ENCODE assay signal across 23 cellular contexts in genomic region chr16:51701025-51701424, GRCh38.
A peak's percentile ranks its signal among the peaks of the same experiment; 100 is the strongest.
DNase-seq lines count a peak whose midpoint lies in the region; ATAC-seq and TF ChIP-seq lines count a peak whose summit lies in the region.
"Had no signal": no experiment of that assay in that cellular context is flagged by ENCODE, and none has a peak within 500 bp of the region (broad histone marks: within the 10 kb centered on the region; RNA-seq: fewer than 3 reads in every experiment).

No MANE protein-coding gene starts in this region.

- WGBS in mammary epithelial cell (ENCODE audit: low coverage, missing lambda C conversion rate) = 26% methylated on average over 1 of the region's 1 CpG
- no CpG with 5 or more reads among the region's 1 CpG for WGBS in trophoblast cell (ENCODE audit: extremely low coverage, insufficient coverage, insufficient read length)
- 92 to 100% methylated on average over 1 of the region's 1 CpG for WGBS in gastroesophageal sphincter (ENCODE audit: low coverage in 1 of 2), 2 donors

- H4K8ac ChIP-seq in trophoblast cell (ENCODE audit: low read depth, low read length) = no peak overlapping the region

- TF ChIP-seq EP300 in gastroesophageal sphincter (IDR thresholded peaks at IDR 0.05) = no peak

- no peak overlapping the region for H4K12ac ChIP-seq in trophoblast cell (ENCODE audit: low read depth, low read length)

- POLR2A ChIA-PET in RWPE1 (lab: Yijun Ruan, JAX; ENCODE audit: low non-redundant PET) = interaction anchor here (0.5 kb wide), 1 partner anchor 549 kb away, joined by 4 read pairs; no protein-coding TSS in a partner anchor

- H2BK5ac ChIP-seq in trophoblast cell (ENCODE audit: low read depth, low read length, poor library complexity) = no peak overlapping the region

- H3K23ac ChIP-seq in trophoblast cell (ENCODE audit: low read length) = no peak overlapping the region

- in situ Hi-C loops in mammary epithelial cell (cut with MboI; ENCODE audit: low sequenced_read_pairs in 2 of 2) = no loop called here

- H3K18ac ChIP-seq in trophoblast cell (ENCODE audit: low read length) = no peak overlapping the region

- intact Hi-C loops in mammary epithelial cell (cut with micrococcal nuclease) = no loop called here

- H4K91ac ChIP-seq in trophoblast cell (ENCODE audit: low read depth, low read length) = no peak overlapping the region

- DNase-seq in ELR (ENCODE audit: low read depth) = peak; percentile 2
- DNase-seq in RWPE1 (ENCODE audit: low spot score) = peak; percentile 36
- DNase-seq in mammary epithelial cell = peak; percentile 36
- no peak for DNase-seq in trophoblast cell
- no peak for DNase-seq in retina
- DNase-seq in NCI-H2227 treated with DMSO at 0.1 percent for 48 hours (lab: John Stamatoyannopoulos, UW) = no peak
- DNase-seq: 8988T; ACHN; AML-193; BE2C; CD4-positive, alpha-beta T cell; CD8-positive, alpha-beta memory T cell; DMS 273 treated with DMSO at 0.1 percent for 48 hours; DMS79; EL; GF-D8; GOT3; HFFc6 had no signal

- no peak overlapping the region for H3K4ac ChIP-seq in trophoblast cell (ENCODE audit: low read depth, low read length)

- peak; percentile 47 for ATAC-seq in esophagus mucosa
- ATAC-seq in gastroesophageal sphincter = no peak
- ATAC-seq: A549 had no signal

- H3K4me1 ChIP-seq in mammary epithelial cell (ENCODE audit: insufficient read depth, low read length) (no peaks in the 10 kb centered on the region), trophoblast cell (ENCODE audit: control insufficient read depth in 1 of 2, insufficient read depth in 2 of 2, low read length in 2 of 2) (no peaks in the 10 kb centered on the region), gastroesophageal sphincter (no peaks in the 10 kb centered on the region)
- H3K4me1 ChIP-seq: BE2C; BLaER1 treated with 17β-estradiol and CSF1 and Interleukin-3, amounts not matched to agents 10 nM and 100 nM; HAP-1 had no signal

- H3K27me3 ChIP-seq in mammary epithelial cell (ENCODE audit: insufficient read depth, low read length) (no peaks in the 10 kb centered on the region), trophoblast cell (ENCODE audit: insufficient read depth, low read length) (no peaks in the 10 kb centered on the region), gastroesophageal sphincter (no peaks in the 10 kb centered on the region)
- H3K27me3 ChIP-seq: BE2C; BLaER1 treated with 17β-estradiol and CSF1 and Interleukin-3, amounts not matched to agents 10 nM and 100 nM had no signal

- CTCF ChIA-PET in RWPE1 (lab: Yijun Ruan, JAX) (interaction anchor here (0.5 to 0.6 kb wide), 2 partner anchors 29 to 552 kb away, joined by 3 to 4 read pairs; no protein-coding TSS in a partner anchor), mammary epithelial cell (lab: Charles Lee; ENCODE audit: low non-redundant PET) (no interaction called here)

- H3K9me3 ChIP-seq in mammary epithelial cell (replicated peaks; ENCODE audit: insufficient read depth, low read length) (no peaks in the 10 kb centered on the region), trophoblast cell (ENCODE audit: insufficient read depth, low read depth, low read length) (no peaks in the 10 kb centered on the region), gastroesophageal sphincter (peaks cover 0 to 6% (median 0%) of the 10 kb centered on the region in 3 donors)
- H3K9me3 ChIP-seq: BE2C, HAP-1 had no signal

- H3K4me2 ChIP-seq in mammary epithelial cell (ENCODE audit: insufficient read depth, low read depth, low read length) (no peak overlapping the region), trophoblast cell (ENCODE audit: low read length) (no peak overlapping the region)
- H3K4me2 ChIP-seq: A549; BLaER1 treated with 17β-estradiol and CSF1 and Interleukin-3, amounts not matched to agents 10 nM and 100 nM had no signal

- H3K14ac ChIP-seq in trophoblast cell (ENCODE audit: low read length) = no peak overlapping the region

- dilution Hi-C loops in mammary epithelial cell (cut with HindIII; ENCODE audit: low sequenced_read_pairs) = no loop called here

- no peaks in the 10 kb centered on the region for H4K20me1 ChIP-seq in mammary epithelial cell (ENCODE audit: insufficient read depth, low read length)
- H4K20me1 ChIP-seq: BLaER1 treated with 17β-estradiol and CSF1 and Interleukin-3, amounts not matched to agents 10 nM and 100 nM had no signal

- no peak for TF ChIP-seq POLR2A in gastroesophageal sphincter (IDR thresholded peaks at IDR 0.05)

- H3K4me3 ChIP-seq in mammary epithelial cell (replicated peaks in 1 of 3; ENCODE audit: insufficient read depth in 1 of 3, low read depth in 2 of 3, low read length in 3 of 3) (no peak overlapping the region), trophoblast cell (ENCODE audit: low read depth, low read length) (no peak overlapping the region), gastroesophageal sphincter (no peak overlapping the region)
- H3K4me3 ChIP-seq: A549; BLaER1 treated with 17β-estradiol and CSF1 and Interleukin-3, amounts not matched to agents 10 nM and 100 nM; HAP-1 had no signal

- TF ChIP-seq CTCF in RWPE1 (conservative IDR thresholded peaks at IDR 0.05; ENCODE audit: low read depth) = no peak
- TF ChIP-seq CTCF in mammary epithelial cell (conservative IDR thresholded peaks at IDR 0.05 in 1 of 2, IDR thresholded peaks at IDR 0.05 in 1 of 2; ENCODE audit: extremely low read depth in 1 of 2, insufficient read depth in 1 of 2, low read depth in 1 of 2, low read length in 2 of 2) = no peak
- TF ChIP-seq CTCF in gastroesophageal sphincter (IDR thresholded peaks at IDR 0.05) = no peak

- H3K79me1 ChIP-seq in trophoblast cell (ENCODE audit: low read length) = no peaks in the 10 kb centered on the region

- no peak overlapping the region for H3K27ac ChIP-seq in RWPE1
- H3K27ac ChIP-seq in mammary epithelial cell (ENCODE audit: insufficient read depth, low read depth, low read length) = no peak overlapping the region
- H3K27ac ChIP-seq in trophoblast cell (ENCODE audit: low read depth, low read length) = no peak overlapping the region
- H3K27ac ChIP-seq in gastroesophageal sphincter = no peak overlapping the region
- H3K27ac ChIP-seq: A549; BLaER1 treated with 17β-estradiol and CSF1 and Interleukin-3, amounts not matched to agents 10 nM and 100 nM had no signal

- no peaks in the 10 kb centered on the region for H3K79me2 ChIP-seq in mammary epithelial cell (ENCODE audit: insufficient read depth, low read length)
- no peaks in the 10 kb centered on the region for H3K79me2 ChIP-seq in trophoblast cell (ENCODE audit: control insufficient read depth, insufficient read depth, low read length, poor library complexity)

- H2BK12ac ChIP-seq in trophoblast cell (ENCODE audit: low read length) = no peak overlapping the region

- no peak overlapping the region for H2BK120ac ChIP-seq in trophoblast cell (ENCODE audit: insufficient read depth, low read length, poor library complexity)

- H3K9ac ChIP-seq in mammary epithelial cell (ENCODE audit: insufficient read depth, low read length) = no peak overlapping the region
- no peak overlapping the region for H3K9ac ChIP-seq in trophoblast cell (ENCODE audit: low read length)
- H3K9ac ChIP-seq: BLaER1 treated with 17β-estradiol and CSF1 and Interleukin-3, amounts not matched to agents 10 nM and 100 nM had no signal

- no peaks in the 10 kb centered on the region for H3K36me3 ChIP-seq in mammary epithelial cell (ENCODE audit: insufficient read depth, low read length)
- no peaks in the 10 kb centered on the region for H3K36me3 ChIP-seq in trophoblast cell (ENCODE audit: control insufficient read depth in 1 of 2, insufficient read depth in 2 of 2, low read length in 2 of 2)
- H3K36me3 ChIP-seq in gastroesophageal sphincter = no peaks in the 10 kb centered on the region
- H3K36me3 ChIP-seq: BE2C; BLaER1 treated with 17β-estradiol and CSF1 and Interleukin-3, amounts not matched to agents 10 nM and 100 nM; HAP-1 had no signal

- no peak overlapping the region for H2AK5ac ChIP-seq in trophoblast cell (ENCODE audit: low read length)

- H2AFZ ChIP-seq in mammary epithelial cell (ENCODE audit: low read depth, low read length) = no peak overlapping the region
- no peak overlapping the region for H2AFZ ChIP-seq in trophoblast cell (ENCODE audit: insufficient read depth, low read length, poor library complexity)

- BruUV-seq in mammary epithelial cell (replicated peaks; lab: Mats Ljungman, UMichigan) = no TSS peak

Comparison
In these comparisons a context has a peak if more than half of its experiments do, and no peak if none do; other contexts are left out.
1. DNase-seq: peak in ELR (single experiment), RWPE1 (single experiment) and mammary epithelial cell (single experiment); none in trophoblast cell (0 of 2), retina (single experiment) and NCI-H2227 treated with DMSO at 0.1 percent for 48 hours (single experiment).